Comparison of ENCODE assay signal across 8 cellular contexts in genomic region chr6:155530219-155530834, GRCh38.
DNase-seq lines count a peak whose midpoint lies in the region; ATAC-seq and TF ChIP-seq lines count a peak whose summit lies in the region.

No MANE protein-coding gene starts in this region.

- 0 out of 2 replicates have a peak, but pooled peaks cover 7% of the 10 kb centered on the region for H3F3A ChIP-seq in PC-9 (ENCODE audit: insufficient read depth, low read depth)

- peak; percentile 82 for ATAC-seq in HG03135 (IDR thresholded peaks at IDR 0.05; ENCODE audit: unreplicated experiment)
- no peak for ATAC-seq in GM19467 (IDR thresholded peaks at IDR 0.05; ENCODE audit: unreplicated experiment)
- ATAC-seq in GM18873 (IDR thresholded peaks at IDR 0.05; ENCODE audit: low FRiP score, unreplicated experiment), result no peak

- CTCF ChIA-PET in BJ (lab: Yijun Ruan, JAX), result no interaction called here
- CTCF ChIA-PET in PC-9 (lab: Charles Lee), result no interaction called here

- no peak for TF ChIP-seq POLR2A in esophagus muscularis mucosa (IDR thresholded peaks at IDR 0.05; ENCODE audit: low read depth)

- no peaks in the 10 kb centered on the region for H3K27me3 ChIP-seq in BJ (ENCODE audit: control insufficient read depth, insufficient read depth, low read length)
- H3K27me3 ChIP-seq in PC-9 (ENCODE audit: insufficient read depth, low read depth), result no peaks in the 10 kb centered on the region
- H3K27me3 ChIP-seq in esophagus muscularis mucosa, result no peaks in the 10 kb centered on the region

- no peak overlapping the region for H3K4me2 ChIP-seq in PC-9

- TF ChIP-seq EP300 in esophagus muscularis mucosa (IDR thresholded peaks at IDR 0.05), result no peak

- no peaks in the 10 kb centered on the region for H4K20me1 ChIP-seq in PC-9 (ENCODE audit: insufficient read depth)

- H3K27ac ChIP-seq in PC-9, result no peak overlapping the region
- peak overlapping the region in 1 of 4 donors; percentile 12 for H3K27ac ChIP-seq in esophagus muscularis mucosa (replicated peaks in 1 of 4)

- TF ChIP-seq CTCF in BJ (IDR thresholded peaks at IDR 0.05; ENCODE audit: insufficient read depth, low read depth, low read length) (peak; percentile 69), GM12873 (IDR thresholded peaks at IDR 0.05; ENCODE audit: insufficient read depth, low read depth, low read length, missing control alignments) (peak; percentile 67), PC-9 (conservative IDR thresholded peaks at IDR 0.05) (peak; percentile 71), esophagus muscularis mucosa (IDR thresholded peaks at IDR 0.05) (peak; percentile 68 to 78 (median 70))

- H3K4me3 ChIP-seq in BJ (ENCODE audit: low read depth, low read length) (no peak overlapping the region), PC-9 (no peak overlapping the region), esophagus muscularis mucosa (no peak overlapping the region)

- POLR2A ChIA-PET in BJ (lab: Charles Lee), result no interaction called here
- POLR2A ChIA-PET in PC-9 (lab: Charles Lee; ENCODE audit: unreplicated experiment), result no interaction called here

- 42% methylated on average over 4 of the region's 4 CpGs for WGBS in esophagus muscularis mucosa

- H3K4me1 ChIP-seq in PC-9 (replicated peaks; ENCODE audit: insufficient read depth) (peaks cover 16% of the 10 kb centered on the region), esophagus muscularis mucosa (peaks cover 10 to 20% (median 17%) of the 10 kb centered on the region in 4 donors)

- no TSS peak for BruUV-seq in PC-9 (replicated peaks; lab: Mats Ljungman, UMichigan)

- no peaks in the 10 kb centered on the region for H3K36me3 ChIP-seq in BJ (ENCODE audit: control insufficient read depth, insufficient read depth, low read length)
- H3K36me3 ChIP-seq in PC-9 (ENCODE audit: low read depth), result no peaks in the 10 kb centered on the region
- H3K36me3 ChIP-seq in esophagus muscularis mucosa, result no peaks in the 10 kb centered on the region

- no peak overlapping the region for H2AFZ ChIP-seq in PC-9

- H3K79me2 ChIP-seq in PC-9 (ENCODE audit: low read depth), result no peaks in the 10 kb centered on the region

- DNase-seq in BJ (ENCODE audit: low read depth) (no peak), PC-9 (no peak), esophagus muscularis mucosa (ENCODE audit: extremely low spot score) (no peak), putamen (ENCODE audit: low spot score) (peak; percentile 6)

- H3K9me3 ChIP-seq in PC-9 (ENCODE audit: insufficient read depth, low read depth) (0 out of 2 replicates have a peak, but pooled peaks cover 4% of the 10 kb centered on the region), esophagus muscularis mucosa (peaks cover 0 to 14% (median 2%) of the 10 kb centered on the region in 4 donors)

- no peaks in the 10 kb centered on the region for H3K9me2 ChIP-seq in PC-9 (ENCODE audit: insufficient read depth)

- intact Hi-C loops in PC-9 (cut with micrococcal nuclease; ENCODE audit: unreplicated experiment) (loop anchor here (1.0 kb wide), 1 partner anchor 203 kb away; no protein-coding TSS in a partner anchor), esophagus muscularis mucosa (cut with DNase I) (loop anchor here (1.0 kb wide), 1 partner anchor 203 kb away; no protein-coding TSS in a partner anchor)
